20 cellular contexts compared by ENCODE assay signal in the genomic region with DNA sequence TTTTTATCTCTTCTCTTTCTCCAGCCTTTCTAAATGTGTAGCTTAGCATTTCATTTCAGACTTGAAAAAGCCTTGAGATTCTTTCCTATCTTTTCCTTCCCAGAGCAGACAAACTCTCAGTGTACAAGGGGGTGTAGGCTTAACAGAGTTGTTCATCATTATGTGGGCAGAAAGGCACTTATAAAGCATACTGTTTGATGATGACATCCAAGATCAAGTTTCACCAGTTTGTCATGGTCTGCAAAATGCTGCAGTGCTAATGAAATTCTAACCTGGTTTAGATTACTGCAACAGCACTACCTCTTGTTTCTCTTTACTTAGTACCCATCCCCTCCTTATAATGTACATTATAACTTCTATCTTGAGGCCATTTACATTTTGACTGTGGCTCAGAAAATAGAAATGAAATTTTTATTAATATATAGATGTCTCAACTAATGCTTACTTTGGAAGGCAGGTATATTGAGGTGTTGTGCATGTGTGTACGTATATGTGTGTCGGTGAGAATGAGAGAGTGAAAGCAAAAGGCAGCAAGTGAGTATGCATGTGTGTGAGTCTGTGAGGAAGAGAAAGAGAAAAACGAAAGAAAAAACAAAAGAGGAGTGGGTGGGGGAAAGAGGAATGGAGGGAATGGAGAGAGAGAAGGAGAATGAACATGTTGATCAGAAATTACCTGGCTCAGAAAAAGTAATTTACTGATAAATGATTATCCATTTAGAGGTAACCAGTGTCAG.
DNase-seq lines count a peak whose midpoint lies in the region; ATAC-seq and TF ChIP-seq lines count a peak whose summit lies in the region.
"Had no signal": no experiment of that assay in that cellular context is flagged by ENCODE, and none has a peak within 500 bp of the region (broad histone marks: within the 10 kb centered on the region; RNA-seq: fewer than 3 reads in every experiment).

No MANE protein-coding gene starts in this region.

- no peak for ATAC-seq in GM21528 (IDR thresholded peaks at IDR 0.05; ENCODE audit: low FRiP score, unreplicated experiment)
- ATAC-seq: activated CD4-positive, CD25-positive, alpha-beta regulatory T cell treated with anti-CD3 and anti-CD28 coated beads, Interleukin-2, amount 50 U/mL, for 24 hours; HepG2; left lung; naive thymus-derived CD4-positive, alpha-beta T cell; T-helper 17 cell had no signal

- H3K4me3 ChIP-seq in BJ (ENCODE audit: low read depth, low read length) (no peak overlapping the region), adipocyte (ENCODE audit: low read length) (no peak overlapping the region), foreskin fibroblast (ENCODE audit: low read depth in 1 of 2, low read length in 2 of 2) (no peak overlapping the region), Caco-2 (ENCODE audit: low read depth, low read length) (no peak overlapping the region)
- H3K4me3 ChIP-seq: cardiac muscle cell, left lung, thoracic aorta had no signal

- H3K9me3 Mint-ChIP-seq in HFFc6, result no peaks in the 10 kb centered on the region; the same call in 1 of the 2 replicates
- no peaks in the 10 kb centered on the region for H3K9me3 Mint-ChIP-seq in Caco-2 (ENCODE audit: unreplicated experiment)
- H3K9me3 Mint-ChIP-seq in T-helper 2 cell treated with Interferon-gamma antibody and Interleukin-4, amounts not matched to agents 5 μg/mL and 100 μg/mL, for 36 hours, result no peaks in the 10 kb centered on the region

- H3K36me3 ChIP-seq in BJ (ENCODE audit: control insufficient read depth, insufficient read depth, low read length), result no peaks in the 10 kb centered on the region
- H3K36me3 ChIP-seq in adipocyte (ENCODE audit: control insufficient read depth, insufficient read depth, low read length, severe bottlenecking), result no peaks in the 10 kb centered on the region
- H3K36me3 ChIP-seq in Caco-2 (ENCODE audit: control insufficient read depth, insufficient read depth, low read length), result no peaks in the 10 kb centered on the region
- H3K36me3 ChIP-seq: cardiac muscle cell, left lung, thoracic aorta had no signal

- H3K4me3 Mint-ChIP-seq in HFFc6, result no peak overlapping the region
- H3K4me3 Mint-ChIP-seq in Caco-2 (ENCODE audit: unreplicated experiment), result no peak overlapping the region
- H3K4me3 Mint-ChIP-seq in T-helper 2 cell treated with Interferon-gamma antibody and Interleukin-4, amounts not matched to agents 5 μg/mL and 100 μg/mL, for 36 hours, result no peak overlapping the region
- H3K4me3 Mint-ChIP-seq: activated naive CD4-positive, alpha-beta T cell treated with anti-CD3 and anti-CD28 coated beads for 36 hours; CD4-positive, alpha-beta T cell; naive thymus-derived CD4-positive, alpha-beta T cell; T-helper 17 cell had no signal

- H3K27me3 ChIP-seq in BJ (ENCODE audit: control insufficient read depth, insufficient read depth, low read length) (no peaks in the 10 kb centered on the region), adipocyte (replicated peaks; ENCODE audit: control insufficient read depth, insufficient read depth, low read length) (no peaks in the 10 kb centered on the region), Caco-2 (replicated peaks; ENCODE audit: control insufficient read depth, insufficient read depth, low read length) (no peaks in the 10 kb centered on the region)
- H3K27me3 ChIP-seq: cardiac muscle cell, left lung had no signal

- H3K27me3 Mint-ChIP-seq in HFFc6 (ENCODE audit: insufficient read depth) (peaks cover 3% of the 10 kb centered on the region; the same call in 1 of the 2 replicates), Caco-2 (ENCODE audit: insufficient read depth, unreplicated experiment) (peaks cover 5% of the 10 kb centered on the region)
- no peaks in the 10 kb centered on the region for H3K27me3 Mint-ChIP-seq in T-helper 2 cell treated with Interferon-gamma antibody and Interleukin-4, amounts not matched to agents 5 μg/mL and 100 μg/mL, for 36 hours (ENCODE audit: low read depth)
- H3K27me3 Mint-ChIP-seq: CD4-positive, alpha-beta T cell; naive thymus-derived CD4-positive, alpha-beta T cell; T-helper 17 cell had no signal

- H3K4me1 Mint-ChIP-seq in HFFc6 (ENCODE audit: low read depth) (no peaks in the 10 kb centered on the region), Caco-2 (ENCODE audit: low read depth, unreplicated experiment) (no peaks in the 10 kb centered on the region)
- no peaks in the 10 kb centered on the region for H3K4me1 Mint-ChIP-seq in T-helper 2 cell treated with Interferon-gamma antibody and Interleukin-4, amounts not matched to agents 5 μg/mL and 100 μg/mL, for 36 hours (ENCODE audit: low read depth)
- H3K4me1 Mint-ChIP-seq: naive thymus-derived CD4-positive, alpha-beta T cell; T-helper 17 cell had no signal

- H3K4me1 ChIP-seq in adipocyte (ENCODE audit: control insufficient read depth, insufficient read depth, low read length) (no peaks in the 10 kb centered on the region), Caco-2 (no peaks in the 10 kb centered on the region)
- H3K4me1 ChIP-seq: left lung had no signal

- H3K27ac Mint-ChIP-seq in HFFc6, result no peak overlapping the region
- H3K27ac Mint-ChIP-seq in Caco-2 (ENCODE audit: unreplicated experiment), result no peak overlapping the region
- H3K27ac Mint-ChIP-seq in T-helper 2 cell treated with Interferon-gamma antibody and Interleukin-4, amounts not matched to agents 5 μg/mL and 100 μg/mL, for 36 hours, result no peak overlapping the region
- H3K27ac Mint-ChIP-seq: activated naive CD4-positive, alpha-beta T cell treated with anti-CD3 and anti-CD28 coated beads for 36 hours; CD4-positive, alpha-beta T cell; naive thymus-derived CD4-positive, alpha-beta T cell; T-helper 17 cell had no signal

- BruUV-seq in Caco-2 (replicated peaks; lab: Mats Ljungman, UMichigan), result no TSS peak

- POLR2A ChIA-PET in BJ (lab: Charles Lee), result no interaction called here
- POLR2A ChIA-PET in Caco-2 (lab: Charles Lee), result no interaction called here

- intact Hi-C loops in Caco-2 (cut with micrococcal nuclease; ENCODE audit: unreplicated experiment), result no loop called here

- TF ChIP-seq CTCF in BJ (IDR thresholded peaks at IDR 0.05; ENCODE audit: insufficient read depth, low read depth, low read length), result no peak
- TF ChIP-seq CTCF in HFFc6 (IDR thresholded peaks at IDR 0.05), result no peak
- no peak for TF ChIP-seq CTCF in foreskin fibroblast (IDR thresholded peaks at IDR 0.05; ENCODE audit: low read depth, low read length)
- no peak for TF ChIP-seq CTCF in Caco-2 (IDR thresholded peaks at IDR 0.05; ENCODE audit: insufficient read depth in 1 of 2, low read depth in 1 of 2, low read length in 1 of 2, severe bottlenecking in 1 of 2, unreplicated experiment in 1 of 2)

- no peaks in the 10 kb centered on the region for H3K9me3 ChIP-seq in adipocyte (ENCODE audit: control insufficient read depth, low read length)
- H3K9me3 ChIP-seq in Caco-2, result no peaks in the 10 kb centered on the region
- H3K9me3 ChIP-seq: left lung, thoracic aorta had no signal

- no peak overlapping the region for H3K9ac ChIP-seq in adipocyte (ENCODE audit: low read length)

- H3K36me3 Mint-ChIP-seq in HFFc6 (ENCODE audit: low read depth), result no peaks in the 10 kb centered on the region
- no peaks in the 10 kb centered on the region for H3K36me3 Mint-ChIP-seq in Caco-2 (ENCODE audit: insufficient read depth, unreplicated experiment)
- no peaks in the 10 kb centered on the region for H3K36me3 Mint-ChIP-seq in T-helper 2 cell treated with Interferon-gamma antibody and Interleukin-4, amounts not matched to agents 5 μg/mL and 100 μg/mL, for 36 hours (ENCODE audit: low read depth)
- H3K36me3 Mint-ChIP-seq: naive thymus-derived CD4-positive, alpha-beta T cell had no signal

- CTCF ChIA-PET in BJ (lab: Yijun Ruan, JAX) (no interaction called here), Caco-2 (lab: Charles Lee) (no interaction called here)

- DNase-seq in BJ (ENCODE audit: low read depth), result peak; percentile 31
- peak; percentile 5 for DNase-seq in HFFc6
- DNase-seq in adipocyte (ENCODE audit: low read depth), result peak; percentile 86
- peak; percentile 58 to 89 for DNase-seq in foreskin fibroblast
- no peak for DNase-seq in Caco-2
- DNase-seq in mesenteric fat pad (ENCODE audit: low spot score), result no peak
- no peak for DNase-seq in T-helper 2 cell treated with Interferon-gamma antibody and Interleukin-4, amounts not matched to agents 5 μg/mL and 100 μg/mL, for 36 hours (ENCODE audit: low spot score)
- DNase-seq: activated CD8-positive, alpha-beta memory T cell treated with anti-CD3 and anti-CD28 coated beads, Interleukin-2, amount 50 U/mL, for 4 hours; activated naive CD4-positive, alpha-beta T cell treated with anti-CD3 and anti-CD28 coated beads for 36 hours; CD4-positive, alpha-beta T cell; left lung; naive thymus-derived CD4-positive, alpha-beta T cell; NCI-H1048; NCI-H446; T-helper 17 cell had no signal

Comparison
In these comparisons a context has a peak if more than half of its experiments do, and no peak if none do; other contexts are left out.
1. DNase-seq: peak in BJ (single experiment), HFFc6 (single experiment), adipocyte (single experiment) and foreskin fibroblast (2 of 2); none in Caco-2 (0 of 2), mesenteric fat pad (single experiment) and T-helper 2 cell treated with Interferon-gamma antibody and Interleukin-4, amounts not matched to agents 5 μg/mL and 100 μg/mL, for 36 hours (single experiment).